14 cellular contexts compared by ENCODE assay signal in the genomic region with DNA sequence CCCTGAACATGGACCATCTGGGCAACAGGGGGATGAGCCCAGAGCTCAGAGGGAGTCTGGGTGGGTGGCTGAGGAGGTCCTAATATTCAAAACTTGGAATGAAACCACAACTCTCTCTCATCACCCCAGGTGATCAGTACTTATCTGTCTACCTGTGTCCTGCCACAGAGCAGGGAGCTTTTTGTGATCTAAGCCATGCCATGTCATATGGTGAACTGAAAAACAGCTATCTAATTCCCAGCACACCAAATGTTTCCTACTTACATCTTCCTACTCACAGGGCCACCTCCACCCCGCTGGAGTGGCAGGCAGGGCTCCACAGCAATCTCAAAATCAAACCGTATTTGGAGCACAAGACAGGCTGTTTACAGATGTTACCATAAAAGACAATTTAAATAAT.
DNase-seq lines count a peak whose midpoint lies in the region; ATAC-seq and TF ChIP-seq lines count a peak whose summit lies in the region.
"Had no signal": no experiment of that assay in that cellular context is flagged by ENCODE, and none has a peak within 500 bp of the region (broad histone marks: within the 10 kb centered on the region; RNA-seq: fewer than 3 reads in every experiment).

No MANE protein-coding gene starts in this region.

- intact Hi-C loops in transverse colon (cut with DNase I; ENCODE audit: low total_unique reads), result loop anchor here (5.0 kb wide), 1 partner anchor 40 kb away; no protein-coding TSS in a partner anchor

- H3K4me3 Mint-ChIP-seq in activated naive CD8-positive, alpha-beta T cell treated with anti-CD3 and anti-CD28 coated beads, Interleukin-2, amount 10 ng/mL, durations not matched to agents 7 days and 5 days, result peak overlapping the region; percentile 31
- no peak overlapping the region for H3K4me3 Mint-ChIP-seq in activated naive CD8-positive, alpha-beta T cell treated with anti-CD3 and anti-CD28 coated beads for 36 hours
- H3K4me3 Mint-ChIP-seq: activated naive CD4-positive, alpha-beta T cell treated with anti-CD3 and anti-CD28 coated beads for 36 hours had no signal

- peaks cover 26% of the 10 kb centered on the region for H3K4me1 ChIP-seq in mesodermal cell (ENCODE audit: control insufficient read depth, insufficient read depth, low read length, poor library complexity, severe bottlenecking)
- H3K4me1 ChIP-seq in transverse colon, result peaks cover 0 to 31% (median 14%) of the 10 kb centered on the region in 4 donors

- H3K9me3 Mint-ChIP-seq in activated naive CD8-positive, alpha-beta T cell treated with anti-CD3 and anti-CD28 coated beads, Interleukin-2, amount 10 ng/mL, durations not matched to agents 7 days and 5 days, result no peaks in the 10 kb centered on the region
- no peaks in the 10 kb centered on the region for H3K9me3 Mint-ChIP-seq in activated naive CD8-positive, alpha-beta T cell treated with anti-CD3 and anti-CD28 coated beads for 36 hours
- H3K9me3 Mint-ChIP-seq: activated naive CD4-positive, alpha-beta T cell treated with anti-CD3 and anti-CD28 coated beads for 36 hours had no signal

- TF ChIP-seq EP300 in transverse colon (IDR thresholded peaks at IDR 0.05; ENCODE audit: low read depth), result no peak

- WGBS in mesodermal cell (ENCODE audit: insufficient coverage in 2 of 2), 2 experiments, result 72 to 78% methylated on average over 1 to 2 of the region's 2 CpGs
- WGBS in transverse colon (ENCODE audit: low coverage in 1 of 2), 2 donors, result 69% methylated on average over 2 of the region's 2 CpGs; no CpG with 5 or more reads in 1 of the 2 donors

- H3K4me3 ChIP-seq in mesodermal cell (ENCODE audit: extremely low read depth, insufficient read depth, low read length, poor library complexity, severe bottlenecking) (no peak overlapping the region), transverse colon (no peak overlapping the region)

- H3K36me3 ChIP-seq in mesodermal cell (ENCODE audit: control insufficient read depth, insufficient read depth, low read length), result no peaks in the 10 kb centered on the region
- no peaks in the 10 kb centered on the region for H3K36me3 ChIP-seq in transverse colon

- TF ChIP-seq CTCF in transverse colon (IDR thresholded peaks at IDR 0.05), result no peak

- no peak for ATAC-seq in activated naive CD8-positive, alpha-beta T cell treated with anti-CD3 and anti-CD28 coated beads, Interleukin-2, amount 10 ng/mL, durations not matched to agents 7 days and 5 days (ENCODE audit: low read depth)
- ATAC-seq in HG02759 (IDR thresholded peaks at IDR 0.05; ENCODE audit: unreplicated experiment), result no peak
- ATAC-seq: naive thymus-derived CD8-positive, alpha-beta T cell; stimulated activated naive B cell treated with anti-CD40 and anti-IgM and Interleukin-4, amounts not matched to agents 10 μg/mL and 1 μg/mL and 100 μg/mL, for 72 hours had no signal

- H3K4me1 Mint-ChIP-seq in activated naive CD8-positive, alpha-beta T cell treated with anti-CD3 and anti-CD28 coated beads, Interleukin-2, amount 10 ng/mL, durations not matched to agents 7 days and 5 days, result peaks cover 12% of the 10 kb centered on the region
- H3K4me1 Mint-ChIP-seq in activated naive CD8-positive, alpha-beta T cell treated with anti-CD3 and anti-CD28 coated beads for 36 hours, result peaks cover 15% of the 10 kb centered on the region

- peaks cover 54% of the 10 kb centered on the region for H3K27me3 Mint-ChIP-seq in activated naive CD8-positive, alpha-beta T cell treated with anti-CD3 and anti-CD28 coated beads, Interleukin-2, amount 10 ng/mL, durations not matched to agents 7 days and 5 days
- peaks cover 60% of the 10 kb centered on the region for H3K27me3 Mint-ChIP-seq in activated naive CD8-positive, alpha-beta T cell treated with anti-CD3 and anti-CD28 coated beads for 36 hours

- H3K9me3 ChIP-seq in mesodermal cell (ENCODE audit: control insufficient read depth, low read length) (no peaks in the 10 kb centered on the region), transverse colon (no peaks in the 10 kb centered on the region)

- in situ Hi-C loops in transverse colon (cut with MboI; ENCODE audit: low pct_ligation_motif_present in 1 of 4, low pct_unique_long_range_greater_than_20kb in 1 of 4, low sequenced_read_pairs in 3 of 4), result no loop called here

- H3K27ac Mint-ChIP-seq in activated naive CD8-positive, alpha-beta T cell treated with anti-CD3 and anti-CD28 coated beads, Interleukin-2, amount 10 ng/mL, durations not matched to agents 7 days and 5 days, result no peak overlapping the region
- H3K27ac Mint-ChIP-seq in activated naive CD8-positive, alpha-beta T cell treated with anti-CD3 and anti-CD28 coated beads for 36 hours, result no peak overlapping the region
- H3K27ac Mint-ChIP-seq: activated naive CD4-positive, alpha-beta T cell treated with anti-CD3 and anti-CD28 coated beads for 36 hours; naive thymus-derived CD8-positive, alpha-beta T cell; stimulated activated naive B cell treated with anti-CD40 and anti-IgM and Interleukin-4, amounts not matched to agents 10 μg/mL and 1 μg/mL and 100 μg/mL, for 72 hours had no signal

- H3K36me3 Mint-ChIP-seq in activated naive CD8-positive, alpha-beta T cell treated with anti-CD3 and anti-CD28 coated beads, Interleukin-2, amount 10 ng/mL, durations not matched to agents 7 days and 5 days, result no peaks in the 10 kb centered on the region
- H3K36me3 Mint-ChIP-seq in activated naive CD8-positive, alpha-beta T cell treated with anti-CD3 and anti-CD28 coated beads for 36 hours, result no peaks in the 10 kb centered on the region
- H3K36me3 Mint-ChIP-seq: stimulated activated naive B cell treated with anti-CD40 and anti-IgM and Interleukin-4, amounts not matched to agents 10 μg/mL and 1 μg/mL and 100 μg/mL, for 72 hours had no signal

- H3K27ac ChIP-seq in mesodermal cell (ENCODE audit: low read depth, low read length, severe bottlenecking) (peak overlapping the region; percentile 88), transverse colon (peak overlapping the region; percentile 92 to 95 (median 94))

- TF ChIP-seq POLR2A in transverse colon (IDR thresholded peaks at IDR 0.05), result no peak

- peaks cover 5% of the 10 kb centered on the region for H3K27me3 ChIP-seq in transverse colon

- POLR2A ChIA-PET in activated naive CD8-positive, alpha-beta T cell treated with anti-CD3 and anti-CD28 coated beads, Interleukin-2, amount 10 ng/mL, durations not matched to agents 7 days and 5 days (lab: Charles Lee), result no interaction called here

- DNase-seq in activated naive CD8-positive, alpha-beta T cell treated with anti-CD3 and anti-CD28 coated beads, Interleukin-2, amount 10 ng/mL, durations not matched to agents 7 days and 5 days, result no peak
- DNase-seq in activated naive CD8-positive, alpha-beta T cell treated with anti-CD3 and anti-CD28 coated beads for 36 hours, result no peak
- DNase-seq in cerebellar cortex (ENCODE audit: low spot score) (peak; percentile 61), transverse colon (no peak), SIG-M5 treated with dmso at 0.1 percent for 504 hours (lab: John Stamatoyannopoulos, UW; ENCODE audit: unreplicated experiment) (no peak), DMS53 treated with DMSO at 0.1 percent for 48 hours (lab: John Stamatoyannopoulos, UW; ENCODE audit: unreplicated experiment) (no peak)
- DNase-seq: activated CD4-positive, alpha-beta T cell treated with anti-CD3 and anti-CD28 coated beads, Interleukin-2, amount 50 U/mL, for 4 hours; activated naive CD4-positive, alpha-beta T cell treated with anti-CD3 and anti-CD28 coated beads for 36 hours; naive thymus-derived CD8-positive, alpha-beta T cell; NCI-H1048; stimulated activated CD4-positive, alpha-beta T cell treated with anti-CD3 and anti-CD28 coated beads, Interleukin-2, amount 100 ng/mL, for 24 hours; stimulated activated naive B cell treated with anti-CD40 and anti-IgM and Interleukin-4, amounts not matched to agents 10 μg/mL and 1 μg/mL and 100 μg/mL, for 72 hours had no signal
